In the genomic region with DNA sequence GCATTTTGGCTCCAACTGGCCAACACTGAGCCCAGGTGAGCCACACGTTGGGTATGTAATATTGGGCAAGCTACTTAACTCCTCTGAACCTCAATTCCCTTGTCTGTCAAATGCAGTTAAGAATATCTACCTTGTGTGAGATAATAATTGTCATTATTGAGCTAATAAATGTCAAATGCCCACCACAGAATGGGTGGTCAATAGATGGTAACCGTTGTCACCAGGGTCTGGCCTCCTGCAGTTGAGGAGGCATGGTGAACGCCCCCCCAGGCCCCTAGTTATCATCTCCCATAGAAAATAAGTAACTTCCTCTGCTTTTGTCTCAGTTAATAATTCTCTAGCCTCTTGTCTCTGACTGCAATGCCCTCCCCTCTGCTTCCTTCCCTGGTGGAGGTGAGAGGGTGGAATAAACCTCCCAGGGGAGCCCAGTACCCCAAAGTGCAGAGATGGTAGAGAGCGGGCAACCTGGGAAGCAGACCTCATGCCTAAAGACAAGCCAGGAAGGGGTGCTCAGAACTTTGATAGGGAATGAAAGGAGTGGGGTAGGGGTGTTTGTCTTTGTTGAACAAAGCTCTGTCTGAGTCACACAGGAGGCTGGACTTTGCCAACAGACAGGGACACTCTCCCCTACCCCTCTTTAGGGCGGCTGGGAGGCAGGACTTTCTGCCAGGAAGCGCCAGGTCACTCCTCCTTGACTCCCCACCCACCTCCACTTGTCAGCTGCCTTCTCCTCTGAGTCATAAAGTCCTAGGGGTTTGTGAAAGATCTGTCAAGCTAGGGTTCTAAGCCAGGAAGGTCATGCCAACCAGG, we compare ENCODE assay signal across 8 cellular contexts. TPM values are rescaled to one million over a fixed set of nuclear protein-coding genes. Genes with fewer than 3 reads are reported as not detected.
DNase-seq lines count a peak whose midpoint lies in the region; ATAC-seq and TF ChIP-seq lines count a peak whose summit lies in the region.

No MANE protein-coding gene starts in this region.

- H3F3A ChIP-seq in PC-9 (ENCODE audit: insufficient read depth, low read depth), result no peaks in the 10 kb centered on the region; the same call in 1 of the 2 replicates

- no TSS peak for BruUV-seq in PC-9 (replicated peaks; lab: Mats Ljungman, UMichigan)

- no peaks in the 10 kb centered on the region for H3K9me3 ChIP-seq in PC-9 (ENCODE audit: insufficient read depth, low read depth)

- no peaks in the 10 kb centered on the region for H3K9me2 ChIP-seq in PC-9 (ENCODE audit: insufficient read depth)

- H3K27ac Mint-ChIP-seq in activated CD4-positive, alpha-beta T cell treated with anti-CD3 and anti-CD28 coated beads, Interleukin-2, amount 10 ng/mL, durations not matched to agents 24 days and 14 days, result peak overlapping the region; percentile 32
- peak overlapping the region; percentile 37 for H3K27ac Mint-ChIP-seq in stimulated activated naive B cell treated with anti-CD40 and anti-IgM and Interleukin-4, amounts not matched to agents 10 μg/mL and 1 μg/mL and 100 μg/mL, for 72 hours

- H3K4me1 Mint-ChIP-seq in activated CD4-positive, alpha-beta T cell treated with anti-CD3 and anti-CD28 coated beads, Interleukin-2, amount 10 ng/mL, durations not matched to agents 24 days and 14 days, result peaks cover 12% of the 10 kb centered on the region
- H3K4me1 Mint-ChIP-seq in stimulated activated naive B cell treated with anti-CD40 and anti-IgM and Interleukin-4, amounts not matched to agents 10 μg/mL and 1 μg/mL and 100 μg/mL, for 72 hours, result peaks cover 4 to 8% of the 10 kb centered on the region in 2 donors

- H3K27ac ChIP-seq in PC-9, result no peak overlapping the region

- H3K36me3 ChIP-seq in PC-9 (ENCODE audit: low read depth), result no peaks in the 10 kb centered on the region

- H3K27me3 Mint-ChIP-seq in activated CD4-positive, alpha-beta T cell treated with anti-CD3 and anti-CD28 coated beads, Interleukin-2, amount 10 ng/mL, durations not matched to agents 24 days and 14 days, result no peaks in the 10 kb centered on the region
- H3K27me3 Mint-ChIP-seq in stimulated activated naive B cell treated with anti-CD40 and anti-IgM and Interleukin-4, amounts not matched to agents 10 μg/mL and 1 μg/mL and 100 μg/mL, for 72 hours, result no peaks in the 10 kb centered on the region

- no peak for TF ChIP-seq CTCF in PC-9 (conservative IDR thresholded peaks at IDR 0.05)

- peak; percentile 67 for DNase-seq in activated CD4-positive, alpha-beta T cell treated with anti-CD3 and anti-CD28 coated beads, Interleukin-2, amount 10 ng/mL, durations not matched to agents 24 days and 14 days
- DNase-seq in activated CD4-positive, alpha-beta T cell treated with anti-CD3 and anti-CD28 coated beads, Interleukin-2, amount 50 U/mL, for 4 hours, result no peak
- DNase-seq in PC-9, result peak; percentile 39 to 46
- DNase-seq in stimulated activated naive B cell treated with anti-CD40 and anti-IgM and Interleukin-4, amounts not matched to agents 10 μg/mL and 1 μg/mL and 100 μg/mL, for 72 hours, result no peak
- no peak for DNase-seq in midbrain (lab: John Stamatoyannopoulos, UW)
- DNase-seq in NK-92 (lab: John Stamatoyannopoulos, UW; ENCODE audit: unreplicated experiment), result no peak

- POLR2A ChIA-PET in PC-9 (lab: Charles Lee; ENCODE audit: unreplicated experiment), result no interaction called here

- no peaks in the 10 kb centered on the region for H4K20me1 ChIP-seq in PC-9 (ENCODE audit: insufficient read depth)

- ATAC-seq in esophagus mucosa (peak; percentile 57), GM21529 (IDR thresholded peaks at IDR 0.05; ENCODE audit: unreplicated experiment) (no peak)
- ATAC-seq in stimulated activated naive B cell treated with anti-CD40 and anti-IgM and Interleukin-4, amounts not matched to agents 10 μg/mL and 1 μg/mL and 100 μg/mL, for 72 hours (replicated peaks), result peak; percentile 46 to 62

- H2AFZ ChIP-seq in PC-9, result no peak overlapping the region

- no peaks in the 10 kb centered on the region for H3K9me3 Mint-ChIP-seq in activated CD4-positive, alpha-beta T cell treated with anti-CD3 and anti-CD28 coated beads, Interleukin-2, amount 10 ng/mL, durations not matched to agents 24 days and 14 days
- H3K9me3 Mint-ChIP-seq in stimulated activated naive B cell treated with anti-CD40 and anti-IgM and Interleukin-4, amounts not matched to agents 10 μg/mL and 1 μg/mL and 100 μg/mL, for 72 hours, result no peaks in the 10 kb centered on the region

- no peaks in the 10 kb centered on the region for H3K36me3 Mint-ChIP-seq in activated CD4-positive, alpha-beta T cell treated with anti-CD3 and anti-CD28 coated beads, Interleukin-2, amount 10 ng/mL, durations not matched to agents 24 days and 14 days (ENCODE audit: low read depth)
- peaks cover 0 to 15% of the 10 kb centered on the region in 2 donors for H3K36me3 Mint-ChIP-seq in stimulated activated naive B cell treated with anti-CD40 and anti-IgM and Interleukin-4, amounts not matched to agents 10 μg/mL and 1 μg/mL and 100 μg/mL, for 72 hours

- no peak overlapping the region for H3K4me3 ChIP-seq in PC-9

- no peaks in the 10 kb centered on the region for H3K79me2 ChIP-seq in PC-9 (ENCODE audit: low read depth)

- H3K4me2 ChIP-seq in PC-9, result no peak overlapping the region

- intact Hi-C loops in activated CD4-positive, alpha-beta T cell treated with anti-CD3 and anti-CD28 coated beads, Interleukin-2, amount 10 ng/mL, durations not matched to agents 24 days and 14 days (cut with micrococcal nuclease), result no loop called here
- intact Hi-C loops in PC-9 (cut with micrococcal nuclease; ENCODE audit: unreplicated experiment), result no loop called here

- peaks cover 20% of the 10 kb centered on the region for H3K4me1 ChIP-seq in PC-9 (replicated peaks; ENCODE audit: insufficient read depth)

- no peaks in the 10 kb centered on the region for H3K27me3 ChIP-seq in PC-9 (ENCODE audit: insufficient read depth, low read depth)

- CTCF ChIA-PET in PC-9 (lab: Charles Lee), result interaction anchor here (2.1 kb wide), 1 partner anchor 12 kb away, joined by 9 read pairs; no protein-coding TSS in a partner anchor

- no peak overlapping the region for H3K4me3 Mint-ChIP-seq in activated CD4-positive, alpha-beta T cell treated with anti-CD3 and anti-CD28 coated beads, Interleukin-2, amount 10 ng/mL, durations not matched to agents 24 days and 14 days
- no peak overlapping the region for H3K4me3 Mint-ChIP-seq in stimulated activated naive B cell treated with anti-CD40 and anti-IgM and Interleukin-4, amounts not matched to agents 10 μg/mL and 1 μg/mL and 100 μg/mL, for 72 hours

RNA-seq across cellular contexts. Expression of gene UNC5CL, which starts 1.3 kb away (rescaled TPM):
- total RNA-seq in activated CD4-positive, alpha-beta T cell treated with anti-CD3 and anti-CD28 coated beads, Interleukin-2, amount 10 ng/mL, durations not matched to agents 24 days and 14 days, result 0.88 and 1.2 TPM in 2 replicates
- total RNA-seq in PC-9 (2021), result 1.7 and 2.1 TPM in 2 replicates
- 0.56 TPM for total RNA-seq in esophagus mucosa

RNA-seq across cellular contexts. Expression of gene TSPO2, which starts 2.0 kb away (rescaled TPM):
- not detected in 2 replicates for total RNA-seq in activated CD4-positive, alpha-beta T cell treated with anti-CD3 and anti-CD28 coated beads, Interleukin-2, amount 10 ng/mL, durations not matched to agents 24 days and 14 days
- total RNA-seq in PC-9 (2021), result not detected in 2 replicates
- total RNA-seq in esophagus mucosa, result not detected

RNA-seq across cellular contexts. Expression of gene APOBEC2, which starts 12.7 kb away (rescaled TPM):
- total RNA-seq in activated CD4-positive, alpha-beta T cell treated with anti-CD3 and anti-CD28 coated beads, Interleukin-2, amount 10 ng/mL, durations not matched to agents 24 days and 14 days, result not detected in 2 replicates
- total RNA-seq in PC-9 (2021) (not detected in 2 replicates), esophagus mucosa (not detected)

RNA-seq across cellular contexts. Expression of gene OARD1, which starts 31.9 kb away (rescaled TPM):
- total RNA-seq in activated CD4-positive, alpha-beta T cell treated with anti-CD3 and anti-CD28 coated beads, Interleukin-2, amount 10 ng/mL, durations not matched to agents 24 days and 14 days, result 30.7 and 31.7 TPM in 2 replicates
- total RNA-seq in PC-9 (2021) (30.7 and 35.0 TPM in 2 replicates), esophagus mucosa (17.4 TPM)

RNA-seq across cellular contexts. Expression of gene NFYA, which starts 32.5 kb away (rescaled TPM):
- total RNA-seq in activated CD4-positive, alpha-beta T cell treated with anti-CD3 and anti-CD28 coated beads, Interleukin-2, amount 10 ng/mL, durations not matched to agents 24 days and 14 days, result 31.2 TPM in 2 replicates
- total RNA-seq in PC-9 (2021), result 27.3 and 31.9 TPM in 2 replicates
- total RNA-seq in esophagus mucosa, result 9.6 TPM

Comparison
In these comparisons a context has a peak if more than half of its experiments do, and no peak if none do; other contexts are left out.
1. DNase-seq: peak in activated CD4-positive, alpha-beta T cell treated with anti-CD3 and anti-CD28 coated beads, Interleukin-2, amount 10 ng/mL, durations not matched to agents 24 days and 14 days (single experiment) and PC-9 (2 of 2); none in activated CD4-positive, alpha-beta T cell treated with anti-CD3 and anti-CD28 coated beads, Interleukin-2, amount 50 U/mL, for 4 hours (0 of 2), stimulated activated naive B cell treated with anti-CD40 and anti-IgM and Interleukin-4, amounts not matched to agents 10 μg/mL and 1 μg/mL and 100 μg/mL, for 72 hours (single experiment), midbrain (single experiment) and NK-92 (single experiment).